ENCODE assay signal across 8 cellular contexts in genomic region chr12:104138747-104139186, GRCh38. TPM values are rescaled to one million over a fixed set of nuclear protein-coding genes. Genes with fewer than 3 reads are reported as not detected.
DNase-seq lines count a peak whose midpoint lies in the region; ATAC-seq and TF ChIP-seq lines count a peak whose summit lies in the region.

No MANE protein-coding gene starts in this region.

- H3K27me3 Mint-ChIP-seq in Calu3 (ENCODE audit: unreplicated experiment), result peaks cover 26% of the 10 kb centered on the region

- no peak for ATAC-seq in activated CD4-positive, CD25-positive, alpha-beta regulatory T cell treated with anti-CD3 and anti-CD28 coated beads, Interleukin-2, amount 50 U/mL, for 24 hours

- H2BK120ac ChIP-seq in neuronal stem cell (ENCODE audit: low read depth, low read length), result no peak overlapping the region

- peak overlapping the region; percentile 95 for H3K18ac ChIP-seq in neuronal stem cell (ENCODE audit: low read length)

- no peak overlapping the region for H4K8ac ChIP-seq in neuronal stem cell (ENCODE audit: low read depth, low read length)

- peaks cover 6% of the 10 kb centered on the region; the same call in 1 of the 2 replicates for H3F3A ChIP-seq in PC-9 (ENCODE audit: insufficient read depth, low read depth)

- 71 to 75% methylated on average over 9 of the region's 9 CpGs for WGBS in esophagus, 2 donors
- WGBS in neuronal stem cell (ENCODE audit: extremely low coverage in 2 of 2, insufficient read length in 2 of 2, insufficient replicate concordance in 1 of 2), 2 donors, result no CpG with 5 or more reads among the region's 9 CpGs

- peak overlapping the region; percentile 38 for H2BK15ac ChIP-seq in neuronal stem cell (ENCODE audit: low read length)

- H2BK5ac ChIP-seq in neuronal stem cell (ENCODE audit: low read length), result peak overlapping the region; percentile 48

- H3K9me2 ChIP-seq in PC-9 (ENCODE audit: insufficient read depth), result no peaks in the 10 kb centered on the region

- peaks cover 2% of the 10 kb centered on the region for H3K79me1 ChIP-seq in neuronal stem cell (ENCODE audit: low read depth, low read length)

- H3K4me3 Mint-ChIP-seq in Calu3 (ENCODE audit: low read depth, unreplicated experiment), result peak overlapping the region; percentile 62

- H3K36me3 ChIP-seq in PC-9 (ENCODE audit: low read depth) (no peaks in the 10 kb centered on the region), esophagus (ENCODE audit: control insufficient read depth in 2 of 2, insufficient read depth in 2 of 2, low read length in 1 of 2) (no peaks in the 10 kb centered on the region), neuronal stem cell (replicated peaks in 1 of 2; ENCODE audit: control insufficient read depth in 2 of 2, insufficient read depth in 2 of 2, low read length in 2 of 2) (peaks cover 4 to 16% of the 10 kb centered on the region in 2 donors)

- H3K4me3 ChIP-seq in PC-9, result peak overlapping the region; percentile 57; the same call in 1 of the 2 replicates
- peak overlapping the region in 1 of 2 donors; percentile 84 for H3K4me3 ChIP-seq in esophagus (ENCODE audit: low read depth in 1 of 2, low read length in 2 of 2)
- peak overlapping the region; percentile 54 to 71 for H3K4me3 ChIP-seq in neuronal stem cell (ENCODE audit: low read length in 2 of 2)

- peaks cover 5% of the 10 kb centered on the region for H3K36me3 Mint-ChIP-seq in Calu3 (ENCODE audit: insufficient read depth, unreplicated experiment)

- DNase-seq in Calu3, result no peak
- no peak for DNase-seq in PC-9
- DNase-seq in neuronal stem cell (ENCODE audit: low spot score), result peak; percentile 15
- DNase-seq in NCI-H1092 treated with DMSO at 0.1 percent for 48 hours (lab: John Stamatoyannopoulos, UW), result no peak
- DNase-seq in stimulated activated CD4-positive, alpha-beta T cell treated with anti-CD3 and anti-CD28 coated beads, Interleukin-2, amount 100 ng/mL, for 24 hours, result no peak
- no peak for DNase-seq in T-helper 9 cell

- intact Hi-C loops in Calu3 (cut with micrococcal nuclease; ENCODE audit: unreplicated experiment) (no loop called here), PC-9 (cut with micrococcal nuclease; ENCODE audit: unreplicated experiment) (loop anchor here (10.0 kb wide), 1 partner anchor 176 kb away; no protein-coding TSS in a partner anchor)

- H3K9me3 ChIP-seq in PC-9 (ENCODE audit: insufficient read depth, low read depth), result no peaks in the 10 kb centered on the region
- no peaks in the 10 kb centered on the region for H3K9me3 ChIP-seq in esophagus (ENCODE audit: control insufficient read depth in 2 of 2, insufficient read depth in 1 of 2, low read depth in 1 of 2, low read length in 1 of 2)
- peaks cover 0 to 3% of the 10 kb centered on the region in 2 donors for H3K9me3 ChIP-seq in neuronal stem cell (replicated peaks in 1 of 2; ENCODE audit: control insufficient read depth in 2 of 2, insufficient read depth in 1 of 2, low read depth in 1 of 2, low read length in 2 of 2)

- no peak overlapping the region for H2BK12ac ChIP-seq in neuronal stem cell (ENCODE audit: low read length)

- peak overlapping the region; percentile 84 for H3K4me2 ChIP-seq in PC-9
- peak overlapping the region; percentile 89 for H3K4me2 ChIP-seq in neuronal stem cell (ENCODE audit: insufficient read depth, low read length, poor library complexity, severe bottlenecking)

- POLR2A ChIA-PET in PC-9 (lab: Charles Lee; ENCODE audit: unreplicated experiment), result interaction anchor here (1.4 kb wide), 1 partner anchor 39 kb away, joined by 8 read pairs; no protein-coding TSS in a partner anchor

- TF ChIP-seq CTCF in Calu3 (IDR thresholded peaks at IDR 0.05; ENCODE audit: unreplicated experiment) (no peak), PC-9 (conservative IDR thresholded peaks at IDR 0.05) (no peak)

- H3K23ac ChIP-seq in neuronal stem cell (ENCODE audit: low read depth, low read length, poor library complexity), result no peak overlapping the region

- H4K20me1 ChIP-seq in PC-9 (ENCODE audit: insufficient read depth), result no peaks in the 10 kb centered on the region

- CTCF ChIA-PET in Calu3 (lab: Charles Lee) (interaction anchor here (1.5 kb wide), 1 partner anchor 39 kb away, joined by 4 read pairs; no protein-coding TSS in a partner anchor), PC-9 (lab: Charles Lee) (no interaction called here)

- H3K9ac ChIP-seq in neuronal stem cell (ENCODE audit: low read depth, low read length, poor library complexity), result peak overlapping the region; percentile 73

- H3K4ac ChIP-seq in neuronal stem cell (ENCODE audit: low read length), result no peak overlapping the region

- H3K27me3 ChIP-seq in PC-9 (ENCODE audit: insufficient read depth, low read depth) (no peaks in the 10 kb centered on the region), esophagus (ENCODE audit: control insufficient read depth in 1 of 2, insufficient read depth in 2 of 2, low read length in 2 of 2) (no peaks in the 10 kb centered on the region), neuronal stem cell (ENCODE audit: control insufficient read depth in 3 of 3, insufficient read depth in 3 of 3, low read depth in 1 of 3, low read length in 3 of 3) (peaks cover 0 to 12% (median 0%) of the 10 kb centered on the region in 3 experiments)

- H2AFZ ChIP-seq in PC-9 (peak overlapping the region; percentile 92), neuronal stem cell (ENCODE audit: low read length) (peak overlapping the region; percentile 98)

- H4K91ac ChIP-seq in neuronal stem cell (ENCODE audit: low read depth, low read length, poor library complexity), result no peak overlapping the region

- no peaks in the 10 kb centered on the region for H3K9me3 Mint-ChIP-seq in Calu3 (ENCODE audit: low read depth, unreplicated experiment)

- H2AK5ac ChIP-seq in neuronal stem cell (ENCODE audit: low read depth, low read length), result no peak overlapping the region

- TSS peak; percentile 84 for BruUV-seq in Calu3 (replicated peaks; lab: Mats Ljungman, UMichigan)
- BruUV-seq in PC-9 (replicated peaks; lab: Mats Ljungman, UMichigan), result TSS peak; percentile 89

- H3K79me2 ChIP-seq in PC-9 (ENCODE audit: low read depth), result peaks cover 23% of the 10 kb centered on the region

- H3K14ac ChIP-seq in neuronal stem cell (ENCODE audit: low read length), result no peak overlapping the region

- H3K27ac ChIP-seq in PC-9, result no peak overlapping the region
- H3K27ac ChIP-seq in esophagus (ENCODE audit: low read depth in 2 of 2, low read length in 1 of 2), result peak overlapping the region; percentile 57 to 91
- peak overlapping the region; percentile 66 for H3K27ac ChIP-seq in neuronal stem cell (replicated peaks; ENCODE audit: low read length)

- H3K27ac Mint-ChIP-seq in Calu3 (ENCODE audit: unreplicated experiment), result no peak overlapping the region

- no peaks in the 10 kb centered on the region for H3K4me1 Mint-ChIP-seq in Calu3 (ENCODE audit: low read depth, unreplicated experiment)

- H3K4me1 ChIP-seq in PC-9 (replicated peaks; ENCODE audit: insufficient read depth), result peaks cover 26% of the 10 kb centered on the region
- no peaks in the 10 kb centered on the region for H3K4me1 ChIP-seq in esophagus (ENCODE audit: control insufficient read depth in 2 of 2, insufficient read depth in 2 of 2, low read length in 1 of 2)
- peaks cover 9 to 11% of the 10 kb centered on the region in 2 donors for H3K4me1 ChIP-seq in neuronal stem cell (ENCODE audit: control insufficient read depth in 2 of 2, insufficient read depth in 1 of 2, low read depth in 1 of 2, low read length in 2 of 2)

RNA-seq across cellular contexts. Expression of gene NFYB, which starts 0.8 kb away (rescaled TPM):
- total RNA-seq in Calu3 (2022) (28.3 and 36.0 TPM in 2 replicates), PC-9 (2021) (30.6 and 36.7 TPM in 2 replicates)
- polyA plus RNA-seq in esophagus, result 10 to 100 TPM; 11.5 to 13.1 TPM
- polyA plus RNA-seq in neuronal stem cell (2013, experiment 1 of 2), result 35.6 TPM
- polyA plus RNA-seq in neuronal stem cell (2013, experiment 2 of 2), result 35.2 TPM
